In genomic region chr1:85259866-85260345, GRCh38 we compare ENCODE assay signal across 8 cellular contexts. TPM values are rescaled to one million over a fixed set of nuclear protein-coding genes. Genes with fewer than 3 reads are reported as not detected.
DNase-seq lines count a peak whose midpoint lies in the region; ATAC-seq lines count a peak whose summit lies in the region.

No MANE protein-coding gene starts in this region.

- H3K27me3 Mint-ChIP-seq in T-helper 2 cell treated with Interferon-gamma antibody and Interleukin-4, amounts not matched to agents 5 μg/mL and 100 μg/mL, for 36 hours (ENCODE audit: low read depth), result no peaks in the 10 kb centered on the region
- H3K27me3 Mint-ChIP-seq in activated T-helper 17 cell treated with anti-CD3 and anti-CD28 coated beads, Interleukin-2, amount 50 U/mL, for 72 hours, result no peaks in the 10 kb centered on the region
- no peaks in the 10 kb centered on the region for H3K27me3 Mint-ChIP-seq in stimulated activated memory B cell treated with anti-CD40 and anti-IgM and Interleukin-4, amounts not matched to agents 10 μg/mL and 1 μg/mL and 100 μg/mL, for 72 hours

- 8% methylated on average over 8 of the region's 8 CpGs for WGBS in right cardiac atrium

- peaks cover 44% of the 10 kb centered on the region for H3K36me3 Mint-ChIP-seq in T-helper 2 cell treated with Interferon-gamma antibody and Interleukin-4, amounts not matched to agents 5 μg/mL and 100 μg/mL, for 36 hours (ENCODE audit: low read depth)
- peaks cover 69% of the 10 kb centered on the region for H3K36me3 Mint-ChIP-seq in activated T-helper 17 cell treated with anti-CD3 and anti-CD28 coated beads, Interleukin-2, amount 50 U/mL, for 72 hours (ENCODE audit: low read depth)
- H3K36me3 Mint-ChIP-seq in stimulated activated memory B cell treated with anti-CD40 and anti-IgM and Interleukin-4, amounts not matched to agents 10 μg/mL and 1 μg/mL and 100 μg/mL, for 72 hours, result peaks cover 36% of the 10 kb centered on the region

- no peaks in the 10 kb centered on the region for H3K9me3 Mint-ChIP-seq in T-helper 2 cell treated with Interferon-gamma antibody and Interleukin-4, amounts not matched to agents 5 μg/mL and 100 μg/mL, for 36 hours
- no peaks in the 10 kb centered on the region for H3K9me3 Mint-ChIP-seq in activated T-helper 17 cell treated with anti-CD3 and anti-CD28 coated beads, Interleukin-2, amount 50 U/mL, for 72 hours
- peaks cover 3% of the 10 kb centered on the region for H3K9me3 Mint-ChIP-seq in stimulated activated memory B cell treated with anti-CD40 and anti-IgM and Interleukin-4, amounts not matched to agents 10 μg/mL and 1 μg/mL and 100 μg/mL, for 72 hours

- peak overlapping the region; percentile 97 for H3K4me3 Mint-ChIP-seq in T-helper 2 cell treated with Interferon-gamma antibody and Interleukin-4, amounts not matched to agents 5 μg/mL and 100 μg/mL, for 36 hours
- peak overlapping the region; percentile 90 for H3K4me3 Mint-ChIP-seq in activated T-helper 17 cell treated with anti-CD3 and anti-CD28 coated beads, Interleukin-2, amount 50 U/mL, for 72 hours
- peak overlapping the region; percentile 99 for H3K4me3 Mint-ChIP-seq in stimulated activated memory B cell treated with anti-CD40 and anti-IgM and Interleukin-4, amounts not matched to agents 10 μg/mL and 1 μg/mL and 100 μg/mL, for 72 hours

- peaks cover 29% of the 10 kb centered on the region for H3K4me1 Mint-ChIP-seq in T-helper 2 cell treated with Interferon-gamma antibody and Interleukin-4, amounts not matched to agents 5 μg/mL and 100 μg/mL, for 36 hours (ENCODE audit: low read depth)
- peaks cover 32% of the 10 kb centered on the region for H3K4me1 Mint-ChIP-seq in activated T-helper 17 cell treated with anti-CD3 and anti-CD28 coated beads, Interleukin-2, amount 50 U/mL, for 72 hours
- H3K4me1 Mint-ChIP-seq in stimulated activated memory B cell treated with anti-CD40 and anti-IgM and Interleukin-4, amounts not matched to agents 10 μg/mL and 1 μg/mL and 100 μg/mL, for 72 hours, result peaks cover 28% of the 10 kb centered on the region

- ATAC-seq in activated T-helper 17 cell treated with anti-CD3 and anti-CD28 coated beads, Interleukin-2, amount 50 U/mL, for 72 hours (replicated peaks), result no peak
- ATAC-seq in right cardiac atrium, result peak; percentile 77 to 89
- no peak for ATAC-seq in stimulated activated memory B cell treated with anti-CD40 and anti-IgM and Interleukin-4, amounts not matched to agents 10 μg/mL and 1 μg/mL and 100 μg/mL, for 72 hours

- H3K4me3 ChIP-seq in right cardiac atrium (ENCODE audit: low read length), result peak overlapping the region; percentile 96

- no peaks in the 10 kb centered on the region for H3K27me3 ChIP-seq in right cardiac atrium (ENCODE audit: control insufficient read depth, insufficient read depth)

- peak overlapping the region; percentile 48 for H3K27ac Mint-ChIP-seq in T-helper 2 cell treated with Interferon-gamma antibody and Interleukin-4, amounts not matched to agents 5 μg/mL and 100 μg/mL, for 36 hours
- peak overlapping the region; percentile 94 for H3K27ac Mint-ChIP-seq in activated T-helper 17 cell treated with anti-CD3 and anti-CD28 coated beads, Interleukin-2, amount 50 U/mL, for 72 hours
- H3K27ac Mint-ChIP-seq in stimulated activated memory B cell treated with anti-CD40 and anti-IgM and Interleukin-4, amounts not matched to agents 10 μg/mL and 1 μg/mL and 100 μg/mL, for 72 hours, result peak overlapping the region; percentile 97

- H3K9me3 ChIP-seq in right cardiac atrium (ENCODE audit: control insufficient read depth, low read length), result no peaks in the 10 kb centered on the region

- H3K4me1 ChIP-seq in right cardiac atrium (ENCODE audit: control insufficient read depth, insufficient read depth, low read length), result no peaks in the 10 kb centered on the region

- DNase-seq in T-helper 2 cell treated with Interferon-gamma antibody and Interleukin-4, amounts not matched to agents 5 μg/mL and 100 μg/mL, for 36 hours (ENCODE audit: low spot score), result no peak
- no peak for DNase-seq in T-helper 2 cell
- peak in 2 of 3 donors; percentile 33 to 51 for DNase-seq in right cardiac atrium
- no peak for DNase-seq in GM19238 (ENCODE audit: insufficient read length, low spot score)
- no peak for DNase-seq in NCI-H2081 (lab: John Stamatoyannopoulos, UW)
- DNase-seq in NCI-H774 (lab: John Stamatoyannopoulos, UW), result no peak

- intact Hi-C loops in right cardiac atrium (cut with DNase I), result loop anchor here (5.0 to 10.0 kb wide), 4 partner anchors 148 to 318 kb away; no protein-coding TSS in a partner anchor

- H3K27ac ChIP-seq in right cardiac atrium (ENCODE audit: low read length), result peak overlapping the region; percentile 89

RNA-seq across cellular contexts. Expression of gene C1orf52, which starts 0.4 kb away (rescaled TPM):
- total RNA-seq in activated T-helper 17 cell treated with anti-CD3 and anti-CD28 coated beads, Interleukin-2, amount 50 U/mL, for 72 hours, result 10 to 100 TPM; 16.9 to 19.1 TPM
- total RNA-seq in right cardiac atrium, result 10 to 100 TPM; 15.8 to 20.1 (median 17.9) TPM
- 15.0 TPM for polyA plus RNA-seq in right cardiac atrium

RNA-seq across cellular contexts. Expression of gene BCL10, which starts 16.5 kb away (rescaled TPM):
- 10 to 100 TPM; 28.3 to 63.7 TPM for total RNA-seq in activated T-helper 17 cell treated with anti-CD3 and anti-CD28 coated beads, Interleukin-2, amount 50 U/mL, for 72 hours
- 10 to 100 TPM in 3 of 4 donors, 1 to 10 TPM in 1; 8.6 to 11.7 (median 10.9) TPM for total RNA-seq in right cardiac atrium
- polyA plus RNA-seq in right cardiac atrium, result 5.7 TPM

RNA-seq across cellular contexts. Expression of gene SYDE2, which starts 59.1 kb away (rescaled TPM):
- total RNA-seq in activated T-helper 17 cell treated with anti-CD3 and anti-CD28 coated beads, Interleukin-2, amount 50 U/mL, for 72 hours, result 1 to 10 TPM; 1.4 to 2.3 TPM
- 10 to 100 TPM; 14.9 to 19.6 (median 15.6) TPM for total RNA-seq in right cardiac atrium
- polyA plus RNA-seq in right cardiac atrium, result 2.8 TPM

Comparison
In these comparisons a context has a peak if more than half of its experiments do, and no peak if none do; other contexts are left out.
1. DNase-seq: peak in right cardiac atrium (2 of 3); none in T-helper 2 cell treated with Interferon-gamma antibody and Interleukin-4, amounts not matched to agents 5 μg/mL and 100 μg/mL, for 36 hours (single experiment), T-helper 2 cell (0 of 5), GM19238 (single experiment), NCI-H2081 (0 of 2) and NCI-H774 (single experiment).
2. ATAC-seq: peak in right cardiac atrium (2 of 2); none in activated T-helper 17 cell treated with anti-CD3 and anti-CD28 coated beads, Interleukin-2, amount 50 U/mL, for 72 hours (single experiment) and stimulated activated memory B cell treated with anti-CD40 and anti-IgM and Interleukin-4, amounts not matched to agents 10 μg/mL and 1 μg/mL and 100 μg/mL, for 72 hours (single experiment).
3. RNA of gene SYDE2, which starts 59.1 kb away (total RNA-seq): 14.9 to 19.6 TPM in right cardiac atrium; 1.4 to 2.3 TPM in activated T-helper 17 cell treated with anti-CD3 and anti-CD28 coated beads, Interleukin-2, amount 50 U/mL, for 72 hours; every median in the first group is over 4 times any median in the second.
4. Peak in every context shown above with its lines, with median percentiles within 50 percentile points of each other: H3K27ac Mint-ChIP-seq and H3K4me3 Mint-ChIP-seq.